34 cellular contexts compared by ENCODE assay signal in the genomic region with DNA sequence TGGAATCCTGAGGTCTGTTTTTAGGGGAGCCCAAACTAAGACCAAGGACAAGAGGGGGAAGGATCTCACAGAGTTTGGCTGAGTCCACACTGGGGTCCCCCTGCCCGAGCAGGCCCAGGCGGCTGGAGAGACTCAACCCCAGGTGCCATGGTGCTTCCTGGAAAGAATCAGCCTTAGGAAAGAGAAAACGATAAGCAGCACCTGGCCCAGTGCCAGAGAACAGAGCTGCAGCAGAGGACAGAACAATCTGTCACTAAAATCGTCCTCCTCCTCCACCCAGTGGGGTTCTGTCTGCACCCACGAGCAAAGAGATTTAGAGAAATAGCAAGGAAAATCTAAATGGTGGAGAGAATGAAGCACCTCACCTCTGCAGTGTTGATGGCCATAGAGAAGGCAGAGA.
DNase-seq lines count a peak whose midpoint lies in the region; ATAC-seq, FAIRE-seq and TF ChIP-seq lines count a peak whose summit lies in the region.
"Had no signal": no experiment of that assay in that cellular context is flagged by ENCODE, and none has a peak within 500 bp of the region (broad histone marks: within the 10 kb centered on the region; RNA-seq: fewer than 3 reads in every experiment).

No MANE protein-coding gene starts in this region.

- H3K4me3 ChIP-seq in K562: no peak overlapping the region
- H3K4me3 ChIP-seq: A549, breast epithelium, GM23338, Peyer's patch, prostate gland, sigmoid colon, transverse colon had no signal

- H3K79me2 ChIP-seq in K562 (ENCODE audit: control insufficient read depth, insufficient read depth, low read length): no peaks in the 10 kb centered on the region

- no peak for TF ChIP-seq POLR2A in K562 (conservative IDR thresholded peaks at IDR 0.05)

- no peak overlapping the region for H3K27ac Mint-ChIP-seq in activated T-cell treated with anti-CD3 and anti-CD28 coated beads, Interleukin-2, amount 50 U/mL, for 24 hours
- H3K27ac Mint-ChIP-seq: activated B cell treated with CpG ODN at 0.5 μM for 24 hours; activated naive CD4-positive, alpha-beta T cell treated with anti-CD3 and anti-CD28 coated beads, Interleukin-2, amount 50 U/mL, for 24 hours; CD4-positive, alpha-beta T cell; GM23338; IgD-negative memory B cell; natural killer cell treated with Interleukin-12 subunit alpha and Interleukin-12 subunit beta and Interleukin-15 and Interleukin-18, amount 100 ng/mL, for 72 hours; stimulated activated effector memory CD8-positive, alpha-beta T cell treated with anti-CD3 and anti-CD28 coated beads, Interleukin-12 subunit alpha, Interleukin-12 subunit beta, amount 100 ng/mL, for 72 hours had no signal

- no peak overlapping the region for H3K27ac ChIP-seq in K562 (ENCODE audit: extremely low read depth, low read depth, low read length)
- H3K27ac ChIP-seq: A549, breast epithelium, Peyer's patch, prostate gland, sigmoid colon, transverse colon had no signal

- in situ Hi-C loops in K562 (cut with MboI): no loop called here

- H3K4me2 ChIP-seq in K562 (ENCODE audit: insufficient read depth, low read length): no peak overlapping the region
- H3K4me2 ChIP-seq: A549, GM23338 had no signal

- TF ChIP-seq EP300 in K562 (IDR thresholded peaks at IDR 0.05; ENCODE audit: low read length): no peak

- no peaks in the 10 kb centered on the region for H3K36me3 ChIP-seq in K562 (ENCODE audit: control insufficient read depth, insufficient read depth, low read length)
- H3K36me3 ChIP-seq: breast epithelium, Peyer's patch, prostate gland, sigmoid colon, transverse colon had no signal

- WGBS in K562 (ENCODE audit: insufficient coverage, low coverage, missing lambda C conversion rate): 0% methylated on average over 1 of the region's 5 CpGs

- H3K9me3 ChIP-seq in K562 (replicated peaks; ENCODE audit: control insufficient read depth, insufficient read depth, low read depth, low read length): no peaks in the 10 kb centered on the region
- H3K9me3 ChIP-seq: A549, Peyer's patch, prostate gland, sigmoid colon, transverse colon had no signal

- POLR2A ChIA-PET in K562 (lab: Yijun Ruan, JAX): no interaction called here

- H3K9me1 ChIP-seq in K562 (ENCODE audit: control insufficient read depth, insufficient read depth, low read length): no peaks in the 10 kb centered on the region

- peaks cover 3% of the 10 kb centered on the region for H3K9me3 Mint-ChIP-seq in activated T-cell treated with anti-CD3 and anti-CD28 coated beads, Interleukin-2, amount 50 U/mL, for 24 hours
- H3K9me3 Mint-ChIP-seq: activated B cell treated with CpG ODN at 0.5 μM for 24 hours; activated naive CD4-positive, alpha-beta T cell treated with anti-CD3 and anti-CD28 coated beads, Interleukin-2, amount 50 U/mL, for 24 hours; CD4-positive, alpha-beta T cell; natural killer cell treated with Interleukin-12 subunit alpha and Interleukin-12 subunit beta and Interleukin-15 and Interleukin-18, amount 100 ng/mL, for 72 hours; stimulated activated effector memory CD8-positive, alpha-beta T cell treated with anti-CD3 and anti-CD28 coated beads, Interleukin-12 subunit alpha, Interleukin-12 subunit beta, amount 100 ng/mL, for 72 hours had no signal

- intact Hi-C loops in K562 (cut with micrococcal nuclease): no loop called here

- no peaks in the 10 kb centered on the region for H4K20me1 ChIP-seq in K562 (replicated peaks; ENCODE audit: control insufficient read depth, insufficient read depth, low read length)

- FAIRE-seq in K562 (lab: Jason Lieb, UNC): peak; percentile 64
- FAIRE-seq in HTR-8/SVneo (lab: Jason Lieb, UNC): no peak
- FAIRE-seq: colon, D721Med had no signal

- peaks cover 26% of the 10 kb centered on the region for H3K4me1 Mint-ChIP-seq in activated T-cell treated with anti-CD3 and anti-CD28 coated beads, Interleukin-2, amount 50 U/mL, for 24 hours (ENCODE audit: low read depth)
- H3K4me1 Mint-ChIP-seq: activated B cell treated with CpG ODN at 0.5 μM for 24 hours; GM23338; IgD-negative memory B cell; stimulated activated effector memory CD8-positive, alpha-beta T cell treated with anti-CD3 and anti-CD28 coated beads, Interleukin-12 subunit alpha, Interleukin-12 subunit beta, amount 100 ng/mL, for 72 hours had no signal

- TF ChIP-seq RAD21 in K562 (CRISPR knock-in tag; conservative IDR thresholded peaks at IDR 0.05 in 1 of 2, IDR thresholded peaks at IDR 0.05 in 1 of 2): peak in 1 of 2 experiments; percentile 10; a peak in 1 of 4 replicates

- DNase-seq in NCI-H2171 treated with DMSO at 0.1 percent for 48 hours (lab: John Stamatoyannopoulos, UW) (peak; percentile 36), NCI-H2171 (lab: John Stamatoyannopoulos, UW) (no peak), activated T-cell treated with anti-CD3 and anti-CD28 coated beads for 1 hour (ENCODE audit: low read depth) (peak; percentile 0), NCI-H1694 treated with DMSO at 0.1 percent for 48 hours (lab: John Stamatoyannopoulos, UW) (peak; percentile 32), K562 (ENCODE audit: extremely low read depth in 1 of 4, low spot score in 3 of 4) (peak; percentile 19 to 71 (median 28)), HTR-8/SVneo (ENCODE audit: insufficient read length, low spot score) (no peak)
- no peak for DNase-seq in activated T-cell treated with anti-CD3 and anti-CD28 coated beads, Interleukin-2, amount 50 U/mL, for 24 hours
- DNase-seq: activated B cell treated with CpG ODN at 0.5 μM for 24 hours; activated CD4-positive, alpha-beta T cell treated with anti-CD3 and anti-CD28 coated beads, Interleukin-2, amount 50 U/mL, for 48 hours; activated CD8-positive, alpha-beta memory T cell treated with anti-CD3 and anti-CD28 coated beads, Interleukin-2, amount 50 U/mL, for 48 hours; anterior cingulate cortex; CD4-positive, alpha-beta T cell; hippocampal formation; mammary epithelial cell; NCI-H187; NCI-H446 treated with DMSO at 0.1 percent for 48 hours; occipital lobe; Peyer's patch; SIG-M5; sigmoid colon; stimulated activated CD4-positive, alpha-beta T cell treated with anti-CD3 and anti-CD28 coated beads, Interleukin-15, amount 100 ng/mL, for 24 hours; T-helper 9 cell; transverse colon had no signal

- no TSS peak for BruUV-seq in K562 (replicated peaks; lab: Mats Ljungman, UMichigan)

- H3K27me3 ChIP-seq in K562 (ENCODE audit: control insufficient read depth in 2 of 2, insufficient read depth in 2 of 2, low read length in 2 of 2): no peaks in the 10 kb centered on the region
- H3K27me3 ChIP-seq: Peyer's patch, sigmoid colon, transverse colon had no signal

- ATAC-seq in K562: peak; percentile 56
- no peak for ATAC-seq in GM21367 (IDR thresholded peaks at IDR 0.05; ENCODE audit: unreplicated experiment)
- ATAC-seq: A549; GM23338; natural killer cell treated with Interleukin-12 subunit alpha and Interleukin-12 subunit beta and Interleukin-15 and Interleukin-18, amount 100 ng/mL, for 72 hours; stimulated activated effector memory CD8-positive, alpha-beta T cell treated with anti-CD3 and anti-CD28 coated beads, Interleukin-12 subunit alpha, Interleukin-12 subunit beta, amount 100 ng/mL, for 72 hours had no signal

- H3K4me3 Mint-ChIP-seq in activated T-cell treated with anti-CD3 and anti-CD28 coated beads, Interleukin-2, amount 50 U/mL, for 24 hours: no peak overlapping the region
- H3K4me3 Mint-ChIP-seq: activated B cell treated with CpG ODN at 0.5 μM for 24 hours; activated naive CD4-positive, alpha-beta T cell treated with anti-CD3 and anti-CD28 coated beads, Interleukin-2, amount 50 U/mL, for 24 hours; CD4-positive, alpha-beta T cell; GM23338; IgD-negative memory B cell; natural killer cell treated with Interleukin-12 subunit alpha and Interleukin-12 subunit beta and Interleukin-15 and Interleukin-18, amount 100 ng/mL, for 72 hours; stimulated activated effector memory CD8-positive, alpha-beta T cell treated with anti-CD3 and anti-CD28 coated beads, Interleukin-12 subunit alpha, Interleukin-12 subunit beta, amount 100 ng/mL, for 72 hours had no signal

- TF ChIP-seq CTCF in K562 (IDR thresholded peaks at IDR 0.05 in 2 of 3, conservative IDR thresholded peaks at IDR 0.05 in 1 of 3; ENCODE audit: insufficient read depth in 2 of 3, low read depth in 1 of 3, low read length in 3 of 3): no peak

- no peaks in the 10 kb centered on the region for H3K36me3 Mint-ChIP-seq in activated T-cell treated with anti-CD3 and anti-CD28 coated beads, Interleukin-2, amount 50 U/mL, for 24 hours (ENCODE audit: low read depth)
- H3K36me3 Mint-ChIP-seq: activated naive CD4-positive, alpha-beta T cell treated with anti-CD3 and anti-CD28 coated beads, Interleukin-2, amount 50 U/mL, for 24 hours; natural killer cell treated with Interleukin-12 subunit alpha and Interleukin-12 subunit beta and Interleukin-15 and Interleukin-18, amount 100 ng/mL, for 72 hours had no signal

- H3K27me3 Mint-ChIP-seq in activated T-cell treated with anti-CD3 and anti-CD28 coated beads, Interleukin-2, amount 50 U/mL, for 24 hours: peaks cover 22% of the 10 kb centered on the region
- H3K27me3 Mint-ChIP-seq: activated naive CD4-positive, alpha-beta T cell treated with anti-CD3 and anti-CD28 coated beads, Interleukin-2, amount 50 U/mL, for 24 hours; CD4-positive, alpha-beta T cell had no signal

- H3K4me1 ChIP-seq in K562 (replicated peaks in 1 of 2; ENCODE audit: control insufficient read depth in 2 of 2, insufficient read depth in 2 of 2, low read length in 2 of 2): peaks cover 0 to 4% of the 10 kb centered on the region in 2 experiments; a peak in 2 of 5 replicates
- H3K4me1 ChIP-seq: A549, breast epithelium, Peyer's patch, prostate gland, sigmoid colon, transverse colon had no signal

- H2AFZ ChIP-seq in K562 (ENCODE audit: low read depth, low read length): no peak overlapping the region
- H2AFZ ChIP-seq: GM23338 had no signal

- H3K9ac ChIP-seq in K562 (ENCODE audit: insufficient read depth in 1 of 2, low read depth in 2 of 2, low read length in 2 of 2): no peak overlapping the region

- CTCF ChIA-PET in K562 (lab: Yijun Ruan, JAX; ENCODE audit: low intra/inter-chr PET ratio): no interaction called here

TF ChIP-seq in K562, 482 proteins besides CTCF, POLR2A, EP300 and RAD21 (continues in another document):
- TF ChIP-seq SNIP1 (IDR thresholded peaks at IDR 0.05; ENCODE audit: low read depth): no peak
- TF ChIP-seq MEIS2 (IDR thresholded peaks at IDR 0.05; ENCODE audit: partially characterized antibody): peak; percentile 22
- TF ChIP-seq FOXM1 (IDR thresholded peaks at IDR 0.05; ENCODE audit: low read depth): no peak
- TF ChIP-seq FOXM1 (CRISPR knock-in tag; IDR thresholded peaks at IDR 0.05; ENCODE audit: low read depth): no peak
- no peak for TF ChIP-seq THRAP3 (IDR thresholded peaks at IDR 0.05; ENCODE audit: borderline replicate concordance)
- TF ChIP-seq, protein P1, sequence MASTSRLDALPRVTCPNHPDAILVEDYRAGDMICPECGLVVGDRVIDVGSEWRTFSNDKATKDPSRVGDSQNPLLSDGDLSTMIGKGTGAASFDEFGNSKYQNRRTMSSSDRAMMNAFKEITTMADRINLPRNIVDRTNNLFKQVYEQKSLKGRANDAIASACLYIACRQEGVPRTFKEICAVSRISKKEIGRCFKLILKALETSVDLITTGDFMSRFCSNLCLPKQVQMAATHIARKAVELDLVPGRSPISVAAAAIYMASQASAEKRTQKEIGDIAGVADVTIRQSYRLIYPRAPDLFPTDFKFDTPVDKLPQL (IDR thresholded peaks at IDR 0.05; ENCODE audit: extremely low read depth, insufficient read length): no peak
- TF ChIP-seq CBFA2T3 (IDR thresholded peaks at IDR 0.05): peak; percentile 51; the same call in 1 of the 2 replicates
- TF ChIP-seq NFIC (IDR thresholded peaks at IDR 0.05): peak; percentile 98

Comparison
In these comparisons a context has a peak if more than half of its experiments do, and no peak if none do; other contexts are left out.
1. DNase-seq: peak in NCI-H2171 treated with DMSO at 0.1 percent for 48 hours (single experiment), activated T-cell treated with anti-CD3 and anti-CD28 coated beads for 1 hour (single experiment), NCI-H1694 treated with DMSO at 0.1 percent for 48 hours (single experiment) and K562 (4 of 4); none in NCI-H2171 (single experiment), activated T-cell treated with anti-CD3 and anti-CD28 coated beads, Interleukin-2, amount 50 U/mL, for 24 hours (single experiment) and HTR-8/SVneo (single experiment).